In genomic region chr9:96139592-96140251, GRCh38 we compare ENCODE assay signal across 1 cellular context.
TF ChIP-seq lines count a peak whose summit lies in the region.

No MANE protein-coding gene starts in this region.

TF ChIP-seq in SK-N-SH, 30 proteins besides CTCF, POLR2A, EP300 and RAD21 (continued from another document):
- TF ChIP-seq IRF3 (IDR thresholded peaks at IDR 0.05; ENCODE audit: low read depth, low read length) (no peak), YY1 (IDR thresholded peaks at IDR 0.05; ENCODE audit: low read depth) (no peak), EZH2phosphoT487 (IDR thresholded peaks at IDR 0.05; ENCODE audit: borderline replicate concordance, low read depth) (no peak), TEAD4 (IDR thresholded peaks at IDR 0.05; ENCODE audit: borderline replicate concordance, insufficient read depth) (no peak), RXRA (IDR thresholded peaks at IDR 0.05; ENCODE audit: borderline replicate concordance, low read depth) (no peak), NFIC (IDR thresholded peaks at IDR 0.05; ENCODE audit: borderline replicate concordance) (no peak), FOXJ3 (CRISPR knock-in tag; IDR thresholded peaks at IDR 0.05) (no peak), RCOR1 (IDR thresholded peaks at IDR 0.05; ENCODE audit: low read length) (peak; percentile 41; the same call in 1 of the 2 replicates), FOXM1 (IDR thresholded peaks at IDR 0.05; ENCODE audit: low read depth) (no peak), GATA2 (CRISPR knock-in tag; IDR thresholded peaks at IDR 0.05) (no peak), SMC3 (IDR thresholded peaks at IDR 0.05; ENCODE audit: low read depth, low read length) (no peak)
